Comparison of ENCODE assay signal across 9 cellular contexts in the genomic region with DNA sequence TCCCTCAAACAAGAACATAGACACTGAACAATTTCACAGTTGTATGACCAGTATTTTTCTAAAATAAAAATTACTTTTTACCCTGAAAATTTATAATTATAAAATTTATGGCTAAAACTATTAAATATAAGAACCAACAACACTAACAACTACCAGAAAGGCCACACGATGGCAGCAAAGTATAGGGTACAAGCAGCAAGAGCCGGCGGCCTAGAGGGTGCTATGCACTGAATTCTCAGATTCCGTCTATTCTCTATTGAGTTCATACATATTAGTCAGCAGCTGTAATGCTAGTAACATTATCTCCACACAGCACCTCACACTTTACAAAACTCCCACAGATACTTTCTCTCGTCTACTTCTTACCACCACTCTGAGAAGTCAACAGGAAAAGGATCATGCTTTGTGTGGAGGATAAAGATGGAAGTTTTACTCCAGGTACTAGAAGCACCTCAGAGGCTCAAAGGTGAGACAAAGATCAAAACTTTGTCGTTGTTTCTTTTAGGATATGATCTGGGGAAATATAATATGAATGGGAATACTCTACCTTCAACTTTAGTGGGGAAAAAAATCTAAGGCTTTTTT.
DNase-seq lines count a peak whose midpoint lies in the region; TF ChIP-seq lines count a peak whose summit lies in the region.
"Had no signal": no experiment of that assay in that cellular context is flagged by ENCODE, and none has a peak within 500 bp of the region (broad histone marks: within the 10 kb centered on the region; RNA-seq: fewer than 3 reads in every experiment).

No MANE protein-coding gene starts in this region.

- no peak overlapping the region for H3K27ac ChIP-seq in parathyroid adenoma

- H3K27me3 ChIP-seq in HAP-1 (ENCODE audit: low read depth): 0 out of 2 replicates have a peak, but pooled peaks cover 3% of the 10 kb centered on the region
- H3K27me3 ChIP-seq in parathyroid adenoma (ENCODE audit: control insufficient read depth, insufficient read depth, low read length): no peaks in the 10 kb centered on the region

- H3K4me3 ChIP-seq in HAP-1 (no peak overlapping the region), parathyroid adenoma (ENCODE audit: low read depth, low read length) (no peak overlapping the region)

- peaks cover 3% of the 10 kb centered on the region for H3K4me1 ChIP-seq in HAP-1
- no peaks in the 10 kb centered on the region for H3K4me1 ChIP-seq in parathyroid adenoma

- H3K4me2 ChIP-seq in parathyroid adenoma (ENCODE audit: low read length): no peak overlapping the region

- H3K36me3 ChIP-seq in HAP-1 (replicated peaks): no peaks in the 10 kb centered on the region
- H3K36me3 ChIP-seq in parathyroid adenoma (ENCODE audit: control insufficient read depth, insufficient read depth, low read length): no peaks in the 10 kb centered on the region

- peak; percentile 84 for DNase-seq in GM03348 (ENCODE audit: low spot score)
- peak; percentile 69 to 81 for DNase-seq in HAP-1 (ENCODE audit: low spot score in 2 of 2)
- DNase-seq in M059J (ENCODE audit: low read depth): peak; percentile 76
- peak; percentile 77 for DNase-seq in RPMI8226
- peak; percentile 24 for DNase-seq in activated T-helper 9 cell treated with anti-CD3 and anti-CD28 coated beads, Interleukin-2, amount 50 U/mL, for 16 hours (ENCODE audit: low read depth)
- DNase-seq in foreskin melanocyte: peak; percentile 45
- no peak for DNase-seq in GOT3 (lab: John Stamatoyannopoulos, UW)
- DNase-seq: natural killer cell had no signal

- H3K9me3 ChIP-seq in HAP-1 (no peaks in the 10 kb centered on the region), parathyroid adenoma (ENCODE audit: control insufficient read depth, low read length) (no peaks in the 10 kb centered on the region)

- no peak overlapping the region for H3K9ac ChIP-seq in parathyroid adenoma

- no peak overlapping the region for H2AFZ ChIP-seq in parathyroid adenoma

- in situ Hi-C loops in HAP-1 (cut with MboI; ENCODE audit: low sequenced_read_pairs): loop anchor here (10.0 kb wide), 2 partner anchors 238 to 1008 kb away; no protein-coding TSS in a partner anchor

- no peaks in the 10 kb centered on the region for H3K79me2 ChIP-seq in parathyroid adenoma

- peak; percentile 73 for TF ChIP-seq CTCF in parathyroid adenoma (IDR thresholded peaks at IDR 0.05)
